ENCODE assay signal across 10 cellular contexts in the genomic region with DNA sequence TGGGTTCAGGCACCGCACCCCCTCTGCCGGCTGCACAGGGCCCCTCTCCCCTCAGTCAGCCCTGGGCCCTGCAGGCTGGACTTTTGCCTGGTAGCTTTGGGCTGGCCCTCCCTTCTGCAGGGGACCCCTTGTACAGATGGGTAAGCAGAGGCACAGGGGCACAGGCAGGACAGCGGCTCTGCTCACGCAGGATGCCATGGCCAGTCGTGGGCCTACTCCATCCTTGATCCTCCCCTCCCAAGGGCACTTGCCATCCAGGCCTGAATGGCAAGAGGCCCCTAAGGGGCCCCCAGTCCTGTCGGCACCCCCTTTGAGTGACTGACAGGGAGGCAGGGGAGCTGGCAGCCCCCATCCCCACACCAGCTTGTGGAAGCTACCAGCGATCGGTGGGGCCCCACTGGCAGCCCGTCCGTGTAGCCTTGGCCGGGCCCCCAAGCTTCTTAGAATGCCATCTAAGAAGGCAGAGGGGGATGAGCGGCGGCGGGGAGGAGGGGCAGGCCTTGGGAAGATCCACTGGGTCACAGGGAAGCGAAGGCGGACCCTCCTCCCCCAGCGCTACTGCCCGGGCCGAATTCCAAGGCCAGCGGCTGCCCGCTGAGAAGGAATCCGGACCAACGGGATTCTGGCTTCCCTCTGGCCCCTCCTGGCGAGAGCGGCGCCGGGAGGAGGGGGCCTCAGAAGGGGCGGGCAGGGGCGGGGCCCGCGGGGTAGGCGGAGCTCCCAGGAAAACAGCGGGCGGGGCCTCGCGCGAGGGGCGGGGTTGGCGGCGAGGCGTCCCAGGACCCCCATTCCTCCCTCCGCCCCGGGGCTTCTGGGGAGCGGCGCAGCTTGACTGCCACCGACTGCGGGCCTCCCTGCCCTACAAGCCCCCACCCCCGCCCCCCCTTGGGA. TPM values are rescaled to one million over a fixed set of nuclear protein-coding genes. Genes with fewer than 3 reads are reported as not detected.
DNase-seq lines count a peak whose midpoint lies in the region; ATAC-seq and TF ChIP-seq lines count a peak whose summit lies in the region.
"Had no signal": no experiment of that assay in that cellular context is flagged by ENCODE, and none has a peak within 500 bp of the region (broad histone marks: within the 10 kb centered on the region; RNA-seq: fewer than 3 reads in every experiment).

No MANE protein-coding gene starts in this region.

- H3K27ac Mint-ChIP-seq in activated CD8-positive, alpha-beta memory T cell treated with anti-CD3 and anti-CD28 coated beads, Interleukin-2, amount 10 ng/mL, durations not matched to agents 7 days and 5 days: no peak overlapping the region

- H3K4me1 Mint-ChIP-seq in activated CD8-positive, alpha-beta memory T cell treated with anti-CD3 and anti-CD28 coated beads, Interleukin-2, amount 10 ng/mL, durations not matched to agents 7 days and 5 days: no peaks in the 10 kb centered on the region

- TF ChIP-seq EP300 in ovary (IDR thresholded peaks at IDR 0.05): no peak

- peaks cover 3% of the 10 kb centered on the region for H3K4me1 ChIP-seq in ovary (ENCODE audit: insufficient read depth)

- peaks cover 8% of the 10 kb centered on the region for H3K36me3 Mint-ChIP-seq in activated CD8-positive, alpha-beta memory T cell treated with anti-CD3 and anti-CD28 coated beads, Interleukin-2, amount 10 ng/mL, durations not matched to agents 7 days and 5 days

- H3K9me3 ChIP-seq in WERI-Rb-1 (ENCODE audit: severe bottlenecking): peaks cover 12% of the 10 kb centered on the region
- H3K9me3 ChIP-seq in ovary: no peaks in the 10 kb centered on the region

- H3K27ac ChIP-seq in WERI-Rb-1: peak overlapping the region; percentile 18
- peak overlapping the region; percentile 79 to 89 for H3K27ac ChIP-seq in ovary

- H3K27me3 ChIP-seq in WERI-Rb-1 (ENCODE audit: insufficient read depth, low read depth, severe bottlenecking) (no peaks in the 10 kb centered on the region), ovary (no peaks in the 10 kb centered on the region)

- H3K4me3 Mint-ChIP-seq in activated CD8-positive, alpha-beta memory T cell treated with anti-CD3 and anti-CD28 coated beads, Interleukin-2, amount 10 ng/mL, durations not matched to agents 7 days and 5 days: no peak overlapping the region

- CTCF ChIA-PET in activated CD8-positive, alpha-beta memory T cell treated with anti-CD3 and anti-CD28 coated beads, Interleukin-2, amount 10 ng/mL, durations not matched to agents 7 days and 5 days (lab: Charles Lee): no interaction called here

- H3K36me3 ChIP-seq in WERI-Rb-1: no peaks in the 10 kb centered on the region
- no peaks in the 10 kb centered on the region for H3K36me3 ChIP-seq in ovary

- DNase-seq in Ammon's horn (ENCODE audit: low spot score) (peak; percentile 69), WERI-Rb-1 (peak; percentile 69), left cardiac atrium (peak; percentile 64), ovary (peak; percentile 83 to 91 (median 90)), inferior parietal cortex (ENCODE audit: extremely low spot score) (no peak), NCI-H1105 treated with DMSO at 0.1 percent for 48 hours (lab: John Stamatoyannopoulos, UW) (no peak)
- DNase-seq in activated CD8-positive, alpha-beta memory T cell treated with anti-CD3 and anti-CD28 coated beads, Interleukin-2, amount 10 ng/mL, durations not matched to agents 7 days and 5 days: no peak
- DNase-seq: effector memory CD4-positive, alpha-beta T cell; NCI-H2107 had no signal

- H3K4me3 ChIP-seq in WERI-Rb-1 (ENCODE audit: low read depth, low read length) (peak overlapping the region; percentile 58), ovary (peak overlapping the region; percentile 51)

- peak; percentile 91 for ATAC-seq in left cardiac atrium
- ATAC-seq in activated CD8-positive, alpha-beta memory T cell treated with anti-CD3 and anti-CD28 coated beads, Interleukin-2, amount 10 ng/mL, durations not matched to agents 7 days and 5 days: no peak
- ATAC-seq in GM21723 (IDR thresholded peaks at IDR 0.05; ENCODE audit: unreplicated experiment): no peak

- peaks cover 26% of the 10 kb centered on the region for H3K27me3 Mint-ChIP-seq in activated CD8-positive, alpha-beta memory T cell treated with anti-CD3 and anti-CD28 coated beads, Interleukin-2, amount 10 ng/mL, durations not matched to agents 7 days and 5 days

- 8 to 13% (median 8%) methylated on average over 34 to 48 of the region's 48 CpGs for WGBS in ovary, 3 donors

- intact Hi-C loops in left cardiac atrium (cut with DNase I) (loop anchor here in 1 of 2 donors (10.0 kb wide), 1 partner anchor 93 kb away; a partner anchor contains a TSS), ovary (cut with DNase I) (no loop called here)

- peaks cover 9% of the 10 kb centered on the region for H3K9me3 Mint-ChIP-seq in activated CD8-positive, alpha-beta memory T cell treated with anti-CD3 and anti-CD28 coated beads, Interleukin-2, amount 10 ng/mL, durations not matched to agents 7 days and 5 days (ENCODE audit: low read depth)

- TF ChIP-seq CTCF in WERI-Rb-1 (IDR thresholded peaks at IDR 0.05; ENCODE audit: low read depth, low read length): no peak
- no peak for TF ChIP-seq CTCF in ovary (IDR thresholded peaks at IDR 0.05)

- TF ChIP-seq POLR2A in ovary (IDR thresholded peaks at IDR 0.05): no peak

RNA-seq across cellular contexts. Expression of a gene that starts 6.8 kb away (rescaled TPM):
- total RNA-seq in left cardiac atrium: 10 to 100 TPM in 1 of 2 donors, 1 to 10 TPM in 1; 7.8 to 11.8 TPM
- 10 to 100 TPM; 20.7 to 45.3 (median 31.4) TPM for total RNA-seq in ovary
- polyA plus RNA-seq in ovary: 10 to 100 TPM; 15.6 to 26.3 TPM
- total RNA-seq in activated CD8-positive, alpha-beta memory T cell treated with anti-CD3 and anti-CD28 coated beads, Interleukin-2, amount 10 ng/mL, durations not matched to agents 7 days and 5 days: 10 to 100 TPM in 1 of 2 experiments, 1 to 10 TPM in 1; 5.3 to 12.9 TPM

Comparison
In these comparisons a context has a peak if more than half of its experiments do, and no peak if none do; other contexts are left out.
1. DNase-seq: peak in Ammon's horn (single experiment), WERI-Rb-1 (single experiment), left cardiac atrium (single experiment) and ovary (5 of 5); none in inferior parietal cortex (single experiment), activated CD8-positive, alpha-beta memory T cell treated with anti-CD3 and anti-CD28 coated beads, Interleukin-2, amount 10 ng/mL, durations not matched to agents 7 days and 5 days (single experiment) and NCI-H1105 treated with DMSO at 0.1 percent for 48 hours (single experiment).
2. ATAC-seq: peak in left cardiac atrium (2 of 2); none in activated CD8-positive, alpha-beta memory T cell treated with anti-CD3 and anti-CD28 coated beads, Interleukin-2, amount 10 ng/mL, durations not matched to agents 7 days and 5 days (single experiment) and GM21723 (single experiment).